13 cellular contexts compared by ENCODE assay signal in the genomic region with DNA sequence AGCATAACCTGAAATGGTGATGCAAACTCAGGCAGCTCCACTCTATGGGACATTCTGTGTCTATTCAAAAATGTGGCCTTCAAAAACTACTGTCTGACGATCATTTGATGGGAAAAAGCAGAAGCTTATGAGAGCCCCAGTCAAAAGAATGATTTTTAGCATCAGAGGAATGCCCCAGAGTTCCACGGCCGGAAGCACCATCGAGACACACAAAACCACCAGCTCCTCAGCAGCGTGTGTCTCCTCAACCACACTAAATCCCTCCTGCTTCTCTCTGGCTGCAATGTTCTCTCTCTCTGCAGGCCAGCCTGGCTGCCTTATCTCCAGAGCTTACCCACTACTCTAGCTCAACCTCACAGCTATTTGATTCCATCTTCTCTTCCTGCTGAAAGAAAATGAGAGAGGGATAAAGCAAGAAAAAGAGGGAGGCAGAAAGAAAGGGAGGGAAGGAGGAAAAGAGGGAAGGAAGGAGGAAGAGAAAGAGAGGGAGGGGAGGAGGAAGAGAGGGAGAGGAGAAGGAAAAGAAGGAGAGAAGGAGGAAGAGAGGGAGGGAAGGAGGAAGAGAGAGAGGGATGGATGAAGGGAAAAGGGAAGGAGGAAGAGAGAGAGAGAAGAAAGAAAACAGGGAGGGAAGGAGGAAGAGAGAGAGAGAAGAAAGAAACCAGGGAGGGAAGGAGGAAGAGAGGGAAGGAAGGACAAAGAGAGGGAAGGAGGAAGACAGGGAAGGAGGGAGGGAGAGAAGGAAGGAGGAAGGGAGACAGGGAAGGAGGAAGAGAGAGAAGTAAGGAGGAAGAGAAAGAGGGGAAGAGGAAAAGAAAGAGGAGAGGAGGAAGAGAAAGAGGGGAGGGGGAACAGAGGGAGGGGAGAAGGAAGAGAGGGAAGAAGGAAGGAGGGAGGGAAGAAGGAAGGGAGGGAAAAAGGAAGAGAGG. TPM values are rescaled to one million over a fixed set of nuclear protein-coding genes. Genes with fewer than 3 reads are reported as not detected.
DNase-seq lines count a peak whose midpoint lies in the region; ATAC-seq and TF ChIP-seq lines count a peak whose summit lies in the region.
"Had no signal": no experiment of that assay in that cellular context is flagged by ENCODE, and none has a peak within 500 bp of the region (broad histone marks: within the 10 kb centered on the region; RNA-seq: fewer than 3 reads in every experiment).

No MANE protein-coding gene starts in this region.

- no peak for TF ChIP-seq CTCF in GM13976 (IDR thresholded peaks at IDR 0.05; ENCODE audit: borderline replicate concordance, control extremely low read depth, extremely low read depth, insufficient read depth, missing control alignments)

- DNase-seq in Ammon's horn (ENCODE audit: low spot score) (peak; percentile 40), GM13976 (ENCODE audit: low spot score) (peak; percentile 64), RPMI8226 (peak; percentile 30), germinal center (ENCODE audit: low spot score) (peak; percentile 44), NCI-H1417 treated with DMSO at 0.1 percent for 48 hours (lab: John Stamatoyannopoulos, UW) (no peak), NCI-H510A treated with DMSO at 0.1 percent for 48 hours (lab: John Stamatoyannopoulos, UW) (no peak), ureter (ENCODE audit: low spot score) (no peak)
- DNase-seq: activated CD8-positive, alpha-beta memory T cell treated with anti-CD3 and anti-CD28 coated beads for 24 hours; midbrain; NCI-H524; right cardiac atrium had no signal

- in situ Hi-C loops in GM13976 (cut with MboI; ENCODE audit: low sequenced_read_pairs, unreplicated experiment): no loop called here

- ATAC-seq in HG03139 (IDR thresholded peaks at IDR 0.05; ENCODE audit: unreplicated experiment): no peak
- ATAC-seq: right cardiac atrium had no signal

RNA-seq across cellular contexts. Expression of a gene that starts 33.5 kb away (rescaled TPM):
- 34.2 TPM for total RNA-seq in ureter
- total RNA-seq: SJSA1 had no signal

Comparison
In these comparisons a context has a peak if more than half of its experiments do, and no peak if none do; other contexts are left out.
1. DNase-seq: peak in Ammon's horn (single experiment), GM13976 (single experiment), RPMI8226 (single experiment) and germinal center (single experiment); none in NCI-H1417 treated with DMSO at 0.1 percent for 48 hours (single experiment), NCI-H510A treated with DMSO at 0.1 percent for 48 hours (single experiment) and ureter (single experiment).